1 cellular context compared by ENCODE assay signal in the genomic region with DNA sequence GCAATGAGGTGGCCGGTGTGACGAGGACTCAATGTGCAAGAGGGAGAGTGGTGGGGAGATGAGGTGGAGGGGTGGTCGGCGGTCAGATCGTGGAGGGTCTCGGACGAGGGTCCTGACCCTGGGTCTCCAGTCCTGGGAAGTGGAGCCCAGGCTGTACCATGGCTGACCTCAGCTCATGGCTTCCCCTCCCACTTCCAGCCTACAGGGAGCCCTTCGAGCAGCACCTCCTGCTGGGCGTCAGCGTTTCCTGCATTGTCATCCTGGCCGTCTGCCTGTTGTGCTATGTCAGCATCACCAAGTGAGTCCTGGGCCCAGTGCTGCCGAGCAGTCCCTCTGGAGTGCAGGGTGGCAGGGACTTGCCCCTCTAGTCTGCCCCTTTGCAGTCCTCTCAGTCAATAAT.
TF ChIP-seq lines count a peak whose summit lies in the region.

No MANE protein-coding gene starts in this region.

TF ChIP-seq in HCT116, 20 proteins besides CTCF, POLR2A, EP300 and RAD21 (continued from another document):
- TF ChIP-seq SP1 (IDR thresholded peaks at IDR 0.05; ENCODE audit: low read depth) (no peak), POLR2AphosphoS5 (IDR thresholded peaks at IDR 0.05; ENCODE audit: low read depth, low read length) (no peak), ZFX (IDR thresholded peaks at IDR 0.05) (no peak), SIN3A (IDR thresholded peaks at IDR 0.05; ENCODE audit: low read depth) (no peak), ZNF274 (IDR thresholded peaks at IDR 0.05; ENCODE audit: low read depth, low read length) (no peak), EZH2 (IDR thresholded peaks at IDR 0.05) (no peak), ELF1 (IDR thresholded peaks at IDR 0.05; ENCODE audit: borderline replicate concordance, low read depth) (no peak)
- TF ChIP-seq, protein P1, sequence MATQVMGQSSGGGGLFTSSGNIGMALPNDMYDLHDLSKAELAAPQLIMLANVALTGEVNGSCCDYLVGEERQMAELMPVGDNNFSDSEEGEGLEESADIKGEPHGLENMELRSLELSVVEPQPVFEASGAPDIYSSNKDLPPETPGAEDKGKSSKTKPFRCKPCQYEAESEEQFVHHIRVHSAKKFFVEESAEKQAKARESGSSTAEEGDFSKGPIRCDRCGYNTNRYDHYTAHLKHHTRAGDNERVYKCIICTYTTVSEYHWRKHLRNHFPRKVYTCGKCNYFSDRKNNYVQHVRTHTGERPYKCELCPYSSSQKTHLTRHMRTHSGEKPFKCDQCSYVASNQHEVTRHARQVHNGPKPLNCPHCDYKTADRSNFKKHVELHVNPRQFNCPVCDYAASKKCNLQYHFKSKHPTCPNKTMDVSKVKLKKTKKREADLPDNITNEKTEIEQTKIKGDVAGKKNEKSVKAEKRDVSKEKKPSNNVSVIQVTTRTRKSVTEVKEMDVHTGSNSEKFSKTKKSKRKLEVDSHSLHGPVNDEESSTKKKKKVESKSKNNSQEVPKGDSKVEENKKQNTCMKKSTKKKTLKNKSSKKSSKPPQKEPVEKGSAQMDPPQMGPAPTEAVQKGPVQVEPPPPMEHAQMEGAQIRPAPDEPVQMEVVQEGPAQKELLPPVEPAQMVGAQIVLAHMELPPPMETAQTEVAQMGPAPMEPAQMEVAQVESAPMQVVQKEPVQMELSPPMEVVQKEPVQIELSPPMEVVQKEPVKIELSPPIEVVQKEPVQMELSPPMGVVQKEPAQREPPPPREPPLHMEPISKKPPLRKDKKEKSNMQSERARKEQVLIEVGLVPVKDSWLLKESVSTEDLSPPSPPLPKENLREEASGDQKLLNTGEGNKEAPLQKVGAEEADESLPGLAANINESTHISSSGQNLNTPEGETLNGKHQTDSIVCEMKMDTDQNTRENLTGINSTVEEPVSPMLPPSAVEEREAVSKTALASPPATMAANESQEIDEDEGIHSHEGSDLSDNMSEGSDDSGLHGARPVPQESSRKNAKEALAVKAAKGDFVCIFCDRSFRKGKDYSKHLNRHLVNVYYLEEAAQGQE (IDR thresholded peaks at IDR 0.05; ENCODE audit: low read depth): no peak
- TF ChIP-seq, protein P2, sequence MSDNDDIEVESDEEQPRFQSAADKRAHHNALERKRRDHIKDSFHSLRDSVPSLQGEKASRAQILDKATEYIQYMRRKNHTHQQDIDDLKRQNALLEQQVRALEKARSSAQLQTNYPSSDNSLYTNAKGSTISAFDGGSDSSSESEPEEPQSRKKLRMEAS (IDR thresholded peaks at IDR 0.05): no peak
